Comparison of ENCODE assay signal across 8 cellular contexts in the genomic region with DNA sequence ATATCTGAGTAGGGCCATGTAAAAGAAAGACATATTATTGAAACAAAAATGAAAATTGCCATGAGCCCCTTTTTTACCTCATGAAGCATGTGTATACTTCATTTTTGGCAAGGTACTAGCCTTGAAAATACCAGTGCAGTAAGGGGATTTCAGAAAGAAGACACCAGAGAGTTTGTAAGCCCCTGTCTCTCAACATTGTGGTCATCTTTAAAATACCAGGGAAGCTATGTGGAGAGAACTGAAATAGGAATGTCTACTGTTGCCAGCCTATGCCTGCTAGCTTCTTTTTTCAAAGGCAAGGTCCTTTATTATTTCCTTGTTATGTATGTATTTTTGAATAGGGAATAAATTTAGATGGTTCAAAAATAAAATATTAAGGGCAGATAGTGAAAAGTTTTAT.
"Had no signal": no experiment of that assay in that cellular context is flagged by ENCODE, and none has a peak within 500 bp of the region (broad histone marks: within the 10 kb centered on the region; RNA-seq: fewer than 3 reads in every experiment).

No MANE protein-coding gene starts in this region.

- ATAC-seq: GM23338, HepG2 had no signal

- FAIRE-seq: H1, H54, HepG2 had no signal

- H3K4me1 Mint-ChIP-seq: GM23338, H9, IgD-negative memory B cell had no signal

- H3K4me3 ChIP-seq: GM23338 had no signal

- H3K27me3 Mint-ChIP-seq: IgD-negative memory B cell had no signal

- DNase-seq: H9, HCEC 1CT had no signal

- H3K4me3 Mint-ChIP-seq: GM23338, H9, IgD-negative memory B cell had no signal

- H2AFZ ChIP-seq: GM23338 had no signal

- H3K9me3 Mint-ChIP-seq: GM23338 had no signal

- H3K4me2 ChIP-seq: GM23338 had no signal

- H3K27ac Mint-ChIP-seq: GM23338, H9, IgD-negative memory B cell had no signal

- H3K27ac ChIP-seq: HL-60 had no signal
